ENCODE assay signal across 12 cellular contexts in genomic region chr15:50058231-50058630, GRCh38.
A peak's percentile ranks its signal among the peaks of the same experiment; 100 is the strongest.
DNase-seq lines count a peak whose midpoint lies in the region; ATAC-seq and TF ChIP-seq lines count a peak whose summit lies in the region.
"Had no signal": no experiment of that assay in that cellular context is flagged by ENCODE, and none has a peak within 500 bp of the region (broad histone marks: within the 10 kb centered on the region; RNA-seq: fewer than 3 reads in every experiment).

No MANE protein-coding gene starts in this region.

- H3K27me3 Mint-ChIP-seq in T-cell, result peaks cover 2 to 6% of the 10 kb centered on the region in 2 donors

- POLR2A ChIA-PET in T-cell (lab: Charles Lee), result no interaction called here

- H3K79me2 ChIP-seq in osteoblast (ENCODE audit: insufficient read depth, low read length), result no peaks in the 10 kb centered on the region

- H3K36me3 Mint-ChIP-seq in T-cell, result no peaks in the 10 kb centered on the region

- no peaks in the 10 kb centered on the region for H3K9me3 Mint-ChIP-seq in T-cell

- H3K4me2 ChIP-seq in osteoblast (ENCODE audit: insufficient read depth, low read length), result no peak overlapping the region

- no peaks in the 10 kb centered on the region for H3K36me3 ChIP-seq in esophagus (ENCODE audit: control insufficient read depth in 2 of 2, insufficient read depth in 2 of 2, low read length in 1 of 2)
- H3K36me3 ChIP-seq in osteoblast (ENCODE audit: insufficient read depth, low read length), result no peaks in the 10 kb centered on the region
- H3K36me3 ChIP-seq: gastrocnemius medialis had no signal

- H3K27ac ChIP-seq in esophagus (ENCODE audit: low read depth in 2 of 2, low read length in 1 of 2) (peak overlapping the region; percentile 21 to 22), osteoblast (ENCODE audit: low read depth, low read length) (peak overlapping the region; percentile 11)
- H3K27ac ChIP-seq: gastrocnemius medialis had no signal

- H3K27me3 ChIP-seq in esophagus (ENCODE audit: control insufficient read depth in 1 of 2, insufficient read depth in 2 of 2, low read length in 2 of 2), result no peaks in the 10 kb centered on the region
- H3K27me3 ChIP-seq in osteoblast (ENCODE audit: insufficient read depth, low read length), result no peaks in the 10 kb centered on the region
- H3K27me3 ChIP-seq: gastrocnemius medialis had no signal

- CTCF ChIA-PET in T-cell (lab: Charles Lee), result no interaction called here

- no peaks in the 10 kb centered on the region for H4K20me1 ChIP-seq in osteoblast (ENCODE audit: insufficient read depth, low read length)

- 39 to 40% methylated on average over 3 of the region's 3 CpGs for WGBS in esophagus, 2 donors

- H3K4me1 Mint-ChIP-seq in T-cell, result no peaks in the 10 kb centered on the region

- no peak for TF ChIP-seq CTCF in osteoblast (IDR thresholded peaks at IDR 0.05; ENCODE audit: extremely low read depth, low read depth, low read length)

- H3K27ac Mint-ChIP-seq in T-cell, result no peak overlapping the region

- no peaks in the 10 kb centered on the region for H3K4me1 ChIP-seq in esophagus (ENCODE audit: control insufficient read depth in 2 of 2, insufficient read depth in 2 of 2, low read length in 1 of 2)
- H3K4me1 ChIP-seq in osteoblast (ENCODE audit: insufficient read depth, low read length), result peaks cover 30% of the 10 kb centered on the region

- peak overlapping the region; percentile 77 for H2AFZ ChIP-seq in osteoblast (ENCODE audit: low read length)

- H3K4me3 Mint-ChIP-seq in T-cell, result no peak overlapping the region

- peaks cover 0 to 2% of the 10 kb centered on the region in 2 donors for H3K9me3 ChIP-seq in esophagus (ENCODE audit: control insufficient read depth in 2 of 2, insufficient read depth in 1 of 2, low read depth in 1 of 2, low read length in 1 of 2)
- no peaks in the 10 kb centered on the region for H3K9me3 ChIP-seq in osteoblast (ENCODE audit: low read depth, low read length)
- H3K9me3 ChIP-seq: gastrocnemius medialis had no signal

- no peak overlapping the region for H3K4me3 ChIP-seq in esophagus (ENCODE audit: low read depth in 1 of 2, low read length in 2 of 2)
- no peak overlapping the region for H3K4me3 ChIP-seq in osteoblast (ENCODE audit: insufficient read depth, low read length)
- H3K4me3 ChIP-seq: gastrocnemius medialis had no signal

- DNase-seq in H4 (ENCODE audit: low spot score), result peak; percentile 81
- peak; percentile 5 for DNase-seq in NCI-H226
- no peak for DNase-seq in osteoblast (ENCODE audit: insufficient read length, low spot score, missing footprints)
- DNase-seq in activated T-cell treated with anti-CD3 and anti-CD28 coated beads for 4 hours, result no peak
- DNase-seq in activated CD4-positive, alpha-beta T cell treated with anti-CD3 and anti-CD28 coated beads for 4 hours, result no peak
- no peak for DNase-seq in T-cell
- DNase-seq: activated CD4-positive, alpha-beta T cell treated with anti-CD3 and anti-CD28 coated beads, Interleukin-2, amount 50 U/mL, for 48 hours; gastrocnemius medialis; NCI-H187 treated with DMSO at 0.1 percent for 48 hours; stimulated activated naive CD8-positive, alpha-beta T cell treated with anti-CD3 and anti-CD28 coated beads, Interleukin-15, Interleukin-2, amounts not matched to agents 100 U/mL and 50 U/mL, for 24 hours had no signal

- no peak for ATAC-seq in T-cell (replicated peaks in 1 of 4)
- ATAC-seq: gastrocnemius medialis; SK-N-SH treated with all-trans-retinoic acid at 6 μM for 48 hours; stimulated activated naive CD8-positive, alpha-beta T cell treated with anti-CD3 and anti-CD28 coated beads, Interleukin-15, Interleukin-2, amounts not matched to agents 100 U/mL and 50 U/mL, for 24 hours had no signal

Comparison
In these comparisons a context has a peak if more than half of its experiments do, and no peak if none do; other contexts are left out.
1. DNase-seq: peak in H4 (single experiment) and NCI-H226 (single experiment); none in osteoblast (single experiment), activated T-cell treated with anti-CD3 and anti-CD28 coated beads for 4 hours (single experiment), activated CD4-positive, alpha-beta T cell treated with anti-CD3 and anti-CD28 coated beads for 4 hours (0 of 2) and T-cell (0 of 34).